ENCODE assay signal across 32 cellular contexts in the genomic region with DNA sequence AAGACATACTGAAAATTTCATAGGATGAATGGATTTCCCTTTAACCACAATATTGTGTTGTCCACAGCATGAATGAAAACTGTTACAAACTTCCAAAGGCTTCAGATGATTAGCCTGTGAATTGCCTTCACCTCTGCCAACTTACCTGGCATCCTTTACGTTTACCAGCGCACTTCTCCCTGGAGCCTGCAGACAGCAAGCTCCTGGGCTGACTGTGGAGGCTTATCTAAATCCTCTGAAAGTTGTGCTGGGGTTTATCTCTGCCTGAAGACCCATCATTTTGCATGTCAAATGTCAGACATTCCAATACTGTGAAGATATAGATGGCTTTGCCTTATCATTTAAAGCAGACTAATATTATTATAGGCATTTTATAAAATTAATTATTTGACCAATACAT.
"Had no signal": no experiment of that assay in that cellular context is flagged by ENCODE, and none has a peak within 500 bp of the region (broad histone marks: within the 10 kb centered on the region; RNA-seq: fewer than 3 reads in every experiment).

No MANE protein-coding gene starts in this region.

- H3K4me3 ChIP-seq: adrenal gland, body of pancreas, esophagus squamous epithelium, gastroesophageal sphincter, heart right ventricle had no signal

- H3K9me3 Mint-ChIP-seq: activated CD4-positive, alpha-beta T cell treated with anti-CD3 and anti-CD28 coated beads, Interleukin-2, amount 10 ng/mL, durations not matched to agents 7 days and 5 days; activated naive CD8-positive, alpha-beta T cell treated with anti-CD3 and anti-CD28 coated beads for 36 hours; WTC11 had no signal

- H3K36me3 Mint-ChIP-seq: activated naive CD4-positive, alpha-beta T cell treated with anti-CD3 and anti-CD28 coated beads, Interleukin-2, amount 50 U/mL, for 24 hours; activated naive CD8-positive, alpha-beta T cell treated with anti-CD3 and anti-CD28 coated beads for 36 hours; WTC11 had no signal

- H3K27ac Mint-ChIP-seq: activated CD4-positive, alpha-beta T cell treated with anti-CD3 and anti-CD28 coated beads, Interleukin-2, amount 10 ng/mL, durations not matched to agents 7 days and 5 days; activated CD8-positive, alpha-beta T cell treated with anti-CD3 and anti-CD28 coated beads for 36 hours; activated naive CD4-positive, alpha-beta T cell treated with anti-CD3 and anti-CD28 coated beads, Interleukin-2, amount 50 U/mL, for 24 hours; activated naive CD8-positive, alpha-beta T cell treated with anti-CD3 and anti-CD28 coated beads for 36 hours; activated naive CD8-positive, alpha-beta T cell treated with anti-CD3 and anti-CD28 coated beads, Interleukin-2, amount 50 U/mL, for 24 hours; activated T-helper 17 cell treated with anti-CD3 and anti-CD28 coated beads, Interleukin-2, amount 50 U/mL, for 72 hours; effector memory CD8-positive, alpha-beta T cell; T-helper 17 cell; T-helper 2 cell treated with Interferon-gamma antibody and Interleukin-4, amounts not matched to agents 5 μg/mL and 100 μg/mL, for 36 hours; WTC11 had no signal

- H3K4me1 Mint-ChIP-seq: activated CD4-positive, alpha-beta T cell treated with anti-CD3 and anti-CD28 coated beads, Interleukin-2, amount 10 ng/mL, durations not matched to agents 7 days and 5 days; activated naive CD4-positive, alpha-beta T cell treated with anti-CD3 and anti-CD28 coated beads, Interleukin-2, amount 50 U/mL, for 24 hours; activated naive CD8-positive, alpha-beta T cell treated with anti-CD3 and anti-CD28 coated beads for 36 hours; activated naive CD8-positive, alpha-beta T cell treated with anti-CD3 and anti-CD28 coated beads, Interleukin-2, amount 50 U/mL, for 24 hours; activated T-helper 17 cell treated with anti-CD3 and anti-CD28 coated beads, Interleukin-2, amount 50 U/mL, for 72 hours; T-helper 17 cell had no signal

- H3K27me3 Mint-ChIP-seq: activated CD4-positive, alpha-beta T cell treated with anti-CD3 and anti-CD28 coated beads, Interleukin-2, amount 10 ng/mL, durations not matched to agents 7 days and 5 days; activated CD8-positive, alpha-beta T cell treated with anti-CD3 and anti-CD28 coated beads for 36 hours; activated naive CD4-positive, alpha-beta T cell treated with anti-CD3 and anti-CD28 coated beads, Interleukin-2, amount 50 U/mL, for 24 hours; activated naive CD8-positive, alpha-beta T cell treated with anti-CD3 and anti-CD28 coated beads for 36 hours; activated naive CD8-positive, alpha-beta T cell treated with anti-CD3 and anti-CD28 coated beads, Interleukin-2, amount 50 U/mL, for 24 hours; activated T-helper 17 cell treated with anti-CD3 and anti-CD28 coated beads, Interleukin-2, amount 50 U/mL, for 72 hours; effector memory CD8-positive, alpha-beta T cell; T-helper 17 cell had no signal

- H3K27ac ChIP-seq: adrenal gland, body of pancreas, epithelial cell of prostate, esophagus squamous epithelium, gastroesophageal sphincter, heart right ventricle had no signal

- H3K36me3 ChIP-seq: adrenal gland, esophagus squamous epithelium, gastroesophageal sphincter, heart right ventricle had no signal

- DNase-seq: activated CD4-positive, alpha-beta T cell treated with anti-CD3 and anti-CD28 coated beads for 1 hour; activated CD4-positive, alpha-beta T cell treated with anti-CD3 and anti-CD28 coated beads for 4 hours; activated CD4-positive, alpha-beta T cell treated with anti-CD3 and anti-CD28 coated beads, Interleukin-2, amount 10 ng/mL, durations not matched to agents 7 days and 5 days; activated CD4-positive, alpha-beta T cell treated with anti-CD3 and anti-CD28 coated beads, Interleukin-2, amount 50 U/mL, for 48 hours; activated CD8-positive, alpha-beta memory T cell treated with anti-CD3 and anti-CD28 coated beads for 24 hours; activated CD8-positive, alpha-beta T cell treated with anti-CD3 and anti-CD28 coated beads for 36 hours; activated effector memory CD4-positive, alpha-beta T cell treated with Interleukin-2 at 50 U/mL for 16 hours; activated gamma-delta T cell treated with Interleukin-2 at 50 U/mL for 16 hours; activated naive CD4-positive, alpha-beta T cell treated with Interleukin-2 at 50 U/mL for 16 hours; activated naive CD8-positive, alpha-beta T cell treated with anti-CD3 and anti-CD28 coated beads for 36 hours; activated naive CD8-positive, alpha-beta T cell treated with anti-CD3 and anti-CD28 coated beads, Interleukin-2, amount 50 U/mL, for 24 hours; activated T-cell treated with anti-CD3 and anti-CD28 coated beads, Interleukin-2, amount 50 U/mL, for 4 hours; adrenal gland; amygdala; aorta; body of pancreas; cortex of kidney; dermis blood vessel endothelial cell; effector CD4-positive, alpha-beta T cell; effector memory CD8-positive, alpha-beta T cell; esophagus squamous epithelium; foreskin melanocyte; heart right ventricle; T-helper 1 cell; T-helper 17 cell; T1000 had no signal

- H3K4me1 ChIP-seq: adrenal gland, body of pancreas, esophagus squamous epithelium, gastroesophageal sphincter, heart right ventricle had no signal

- H3K27me3 ChIP-seq: adrenal gland, body of pancreas, esophagus squamous epithelium, gastroesophageal sphincter, heart right ventricle had no signal

- ATAC-seq: activated CD8-positive, alpha-beta T cell treated with anti-CD3 and anti-CD28 coated beads for 36 hours; activated naive CD8-positive, alpha-beta T cell treated with anti-CD3 and anti-CD28 coated beads, Interleukin-2, amount 50 U/mL, for 24 hours; activated T-cell treated with anti-CD3 and anti-CD28 coated beads, Interleukin-2, amount 50 U/mL, for 4 hours; activated T-helper 17 cell treated with anti-CD3 and anti-CD28 coated beads, Interleukin-2, amount 50 U/mL, for 72 hours; body of pancreas; effector memory CD8-positive, alpha-beta T cell; gastroesophageal sphincter; heart right ventricle; T-helper 17 cell; WTC11 had no signal

- H3K4me3 Mint-ChIP-seq: activated CD4-positive, alpha-beta T cell treated with anti-CD3 and anti-CD28 coated beads, Interleukin-2, amount 10 ng/mL, durations not matched to agents 7 days and 5 days; activated CD8-positive, alpha-beta T cell treated with anti-CD3 and anti-CD28 coated beads for 36 hours; activated naive CD4-positive, alpha-beta T cell treated with anti-CD3 and anti-CD28 coated beads, Interleukin-2, amount 50 U/mL, for 24 hours; activated naive CD8-positive, alpha-beta T cell treated with anti-CD3 and anti-CD28 coated beads for 36 hours; activated naive CD8-positive, alpha-beta T cell treated with anti-CD3 and anti-CD28 coated beads, Interleukin-2, amount 50 U/mL, for 24 hours; activated T-cell treated with anti-CD3 and anti-CD28 coated beads, Interleukin-2, amount 50 U/mL, for 4 hours; activated T-helper 17 cell treated with anti-CD3 and anti-CD28 coated beads, Interleukin-2, amount 50 U/mL, for 72 hours; effector memory CD8-positive, alpha-beta T cell; T-helper 17 cell; T-helper 2 cell treated with Interferon-gamma antibody and Interleukin-4, amounts not matched to agents 5 μg/mL and 100 μg/mL, for 36 hours; WTC11 had no signal
